Comparison of ENCODE assay signal across 24 cellular contexts in genomic region chr6:12555267-12555666, GRCh38.
DNase-seq lines count a peak whose midpoint lies in the region; ATAC-seq and TF ChIP-seq lines count a peak whose summit lies in the region.
"Had no signal": no experiment of that assay in that cellular context is flagged by ENCODE, and none has a peak within 500 bp of the region (broad histone marks: within the 10 kb centered on the region; RNA-seq: fewer than 3 reads in every experiment).

No MANE protein-coding gene starts in this region.

- CTCF ChIA-PET in WTC11 (lab: Charles Lee) = no interaction called here

- H3K4me3 ChIP-seq in epithelial cell of esophagus (ENCODE audit: low read length) (no peak overlapping the region), osteoblast (ENCODE audit: insufficient read depth, low read length) (no peak overlapping the region), vagina (no peak overlapping the region)
- H3K4me3 ChIP-seq: dorsolateral prefrontal cortex, thyroid gland had no signal

- no peaks in the 10 kb centered on the region for H3K9me3 ChIP-seq in osteoblast (ENCODE audit: low read depth, low read length)
- no peaks in the 10 kb centered on the region for H3K9me3 ChIP-seq in vagina
- H3K9me3 ChIP-seq: thyroid gland had no signal

- no peaks in the 10 kb centered on the region for H3K79me2 ChIP-seq in osteoblast (ENCODE audit: insufficient read depth, low read length)

- TF ChIP-seq CTCF in epithelial cell of esophagus (IDR thresholded peaks at IDR 0.05; ENCODE audit: insufficient read depth, low read depth, low read length, missing control alignments) (no peak), osteoblast (IDR thresholded peaks at IDR 0.05; ENCODE audit: extremely low read depth, low read depth, low read length) (no peak), WTC11 (IDR thresholded peaks at IDR 0.05) (no peak), vagina (IDR thresholded peaks at IDR 0.05) (no peak)

- no peak overlapping the region for H2AFZ ChIP-seq in osteoblast (ENCODE audit: low read length)

- ATAC-seq in WTC11 = no peak
- ATAC-seq: activated CD4-positive, alpha-beta T cell treated with anti-CD3 and anti-CD28 coated beads for 36 hours; HCT116; left ventricle myocardium superior had no signal

- H3K36me3 Mint-ChIP-seq in WTC11 = peaks cover 10% of the 10 kb centered on the region
- H3K36me3 Mint-ChIP-seq: activated naive CD8-positive, alpha-beta T cell treated with anti-CD3 and anti-CD28 coated beads for 36 hours; CD8-positive, alpha-beta memory T cell had no signal

- H3K27ac Mint-ChIP-seq in WTC11 = no peak overlapping the region
- H3K27ac Mint-ChIP-seq: activated CD4-positive, alpha-beta T cell treated with anti-CD3 and anti-CD28 coated beads for 36 hours; activated naive CD8-positive, alpha-beta T cell treated with anti-CD3 and anti-CD28 coated beads for 36 hours; CD8-positive, alpha-beta memory T cell had no signal

- H3K9me3 Mint-ChIP-seq in WTC11 = peaks cover 29% of the 10 kb centered on the region

- H3K27ac ChIP-seq in osteoblast (ENCODE audit: low read depth, low read length) (no peak overlapping the region), vagina (no peak overlapping the region)
- H3K27ac ChIP-seq: dorsolateral prefrontal cortex, thyroid gland had no signal

- POLR2A ChIA-PET in WTC11 (lab: Charles Lee) = interaction anchor here (0.6 kb wide), 1 partner anchor 1705 kb away, joined by 3 read pairs; no protein-coding TSS in a partner anchor

- H3K27me3 ChIP-seq in osteoblast (ENCODE audit: insufficient read depth, low read length) (no peaks in the 10 kb centered on the region), vagina (no peaks in the 10 kb centered on the region)
- H3K27me3 ChIP-seq: dorsolateral prefrontal cortex, thyroid gland had no signal

- no peaks in the 10 kb centered on the region for H3K4me1 Mint-ChIP-seq in WTC11
- H3K4me1 Mint-ChIP-seq: activated CD4-positive, alpha-beta T cell treated with anti-CD3 and anti-CD28 coated beads for 36 hours; activated naive CD8-positive, alpha-beta T cell treated with anti-CD3 and anti-CD28 coated beads for 36 hours; CD8-positive, alpha-beta memory T cell had no signal

- intact Hi-C loops in vagina (cut with DNase I) = no loop called here

- no peak for TF ChIP-seq POLR2A in vagina (IDR thresholded peaks at IDR 0.05)

- no peaks in the 10 kb centered on the region; the same call in 1 of the 2 replicates for H3K27me3 Mint-ChIP-seq in WTC11 (ENCODE audit: low read depth)
- H3K27me3 Mint-ChIP-seq: CD8-positive, alpha-beta memory T cell had no signal

- H3K36me3 ChIP-seq in osteoblast (ENCODE audit: insufficient read depth, low read length) = no peaks in the 10 kb centered on the region
- no peaks in the 10 kb centered on the region for H3K36me3 ChIP-seq in vagina
- H3K36me3 ChIP-seq: thyroid gland had no signal

- no peaks in the 10 kb centered on the region for H4K20me1 ChIP-seq in osteoblast (ENCODE audit: insufficient read depth, low read length)

- H3K4me2 ChIP-seq in osteoblast (ENCODE audit: insufficient read depth, low read length) = no peak overlapping the region

- H3K4me3 Mint-ChIP-seq in WTC11 = no peak overlapping the region
- H3K4me3 Mint-ChIP-seq: activated CD4-positive, alpha-beta T cell treated with anti-CD3 and anti-CD28 coated beads for 36 hours; activated naive CD8-positive, alpha-beta T cell treated with anti-CD3 and anti-CD28 coated beads for 36 hours; CD8-positive, alpha-beta memory T cell had no signal

- DNase-seq in ELR (ENCODE audit: low read depth) = peak; percentile 67
- peak; percentile 83 for DNase-seq in RPMI7951 (ENCODE audit: low read depth)
- DNase-seq in epithelial cell of esophagus (ENCODE audit: low read depth) = peak; percentile 74
- DNase-seq in osteoblast (ENCODE audit: insufficient read length, low spot score, missing footprints) = peak; percentile 73
- DNase-seq in HUDEP-2 (lab: John Stamatoyannopoulos, UW; ENCODE audit: unreplicated experiment in 76 of 76) = no peak
- DNase-seq in WTC11 (ENCODE audit: low spot score) = no peak
- no peak for DNase-seq in vagina (ENCODE audit: extremely low spot score in 2 of 2)
- DNase-seq in NCI-H345 (lab: John Stamatoyannopoulos, UW) = no peak
- DNase-seq: activated CD4-positive, alpha-beta T cell treated with anti-CD3 and anti-CD28 coated beads for 36 hours; activated naive CD8-positive, alpha-beta T cell treated with anti-CD3 and anti-CD28 coated beads for 36 hours; CD8-positive, alpha-beta memory T cell; DMS79; dorsolateral prefrontal cortex; erythroblast; head of caudate nucleus; left ventricle myocardium superior; NCI-H146; NCI-H2171 treated with DMSO at 0.1 percent for 48 hours; NCI-H774; posterior cingulate gyrus; SHP77 treated with DMSO at 0.1 percent for 48 hours; stimulated activated naive CD4-positive, alpha-beta T cell; thyroid gland had no signal

- no peaks in the 10 kb centered on the region for H3K4me1 ChIP-seq in osteoblast (ENCODE audit: insufficient read depth, low read length)
- H3K4me1 ChIP-seq in vagina = no peaks in the 10 kb centered on the region
- H3K4me1 ChIP-seq: thyroid gland had no signal

TF ChIP-seq in WTC11, 78 proteins besides CTCF, POLR2A, EP300 and RAD21:
- no peak for TF ChIP-seq ZMAT4 (CRISPR knock-in tag; IDR thresholded peaks at IDR 0.05)
- TF ChIP-seq ZNF263 (CRISPR knock-in tag; IDR thresholded peaks at IDR 0.05; ENCODE audit: low read depth) = no peak
- no peak for TF ChIP-seq KAT7 (CRISPR knock-in tag; IDR thresholded peaks at IDR 0.05; ENCODE audit: borderline replicate concordance)
- no peak for TF ChIP-seq ESRRA (CRISPR knock-in tag; IDR thresholded peaks at IDR 0.05; ENCODE audit: borderline replicate concordance)
- TF ChIP-seq HMGA2 (CRISPR knock-in tag; IDR thresholded peaks at IDR 0.05) = no peak
- no peak for TF ChIP-seq ZNF121 (CRISPR knock-in tag; IDR thresholded peaks at IDR 0.05)
- no peak for TF ChIP-seq EMX1 (CRISPR knock-in tag; IDR thresholded peaks at IDR 0.05)
- TF ChIP-seq MYBL2 (CRISPR knock-in tag; IDR thresholded peaks at IDR 0.05) = no peak
- no peak for TF ChIP-seq SOX15 (CRISPR knock-in tag; IDR thresholded peaks at IDR 0.05)
- TF ChIP-seq GTF2I (CRISPR knock-in tag; conservative IDR thresholded peaks at IDR 0.05) = no peak

Comparison
In these comparisons a context has a peak if more than half of its experiments do, and no peak if none do; other contexts are left out.
1. DNase-seq: peak in ELR (single experiment), RPMI7951 (single experiment), epithelial cell of esophagus (single experiment) and osteoblast (single experiment); none in HUDEP-2 (0 of 76), WTC11 (single experiment), vagina (0 of 2) and NCI-H345 (single experiment).